ENCODE assay signal across 18 cellular contexts in the genomic region with DNA sequence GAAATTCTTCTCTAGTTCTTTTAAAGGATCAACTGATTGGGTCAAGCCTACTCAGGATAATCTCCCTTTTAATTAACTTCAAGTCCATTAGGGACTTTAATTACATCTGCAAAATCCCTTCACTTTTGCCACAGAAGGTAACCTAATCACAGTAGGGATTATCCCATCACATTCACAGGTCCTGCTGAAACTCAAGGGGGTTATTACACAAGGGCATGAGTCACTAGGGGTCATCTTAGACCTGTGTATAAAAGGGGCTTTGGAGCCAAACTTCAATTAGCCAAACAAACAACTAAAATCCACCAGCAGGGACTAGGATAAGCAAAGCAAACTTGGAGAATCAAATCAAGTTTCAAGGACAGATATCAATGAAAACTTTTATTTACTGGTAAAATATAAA. TPM values are rescaled to one million over a fixed set of nuclear protein-coding genes. Genes with fewer than 3 reads are reported as not detected.
"Had no signal": no experiment of that assay in that cellular context is flagged by ENCODE, and none has a peak within 500 bp of the region (broad histone marks: within the 10 kb centered on the region; RNA-seq: fewer than 3 reads in every experiment).

No MANE protein-coding gene starts in this region.

- H3K27ac ChIP-seq: dorsolateral prefrontal cortex, ovary, tibial artery had no signal

- H3K9me3 ChIP-seq: ovary, tibial artery had no signal

- H3K4me3 Mint-ChIP-seq: activated T-cell treated with anti-CD3 and anti-CD28 coated beads, Interleukin-2, amount 50 U/mL, for 24 hours; T-helper 2 cell treated with Interferon-gamma antibody and Interleukin-4, amounts not matched to agents 5 μg/mL and 100 μg/mL, for 36 hours had no signal

- H3K27me3 ChIP-seq: dorsolateral prefrontal cortex, ovary, tibial artery had no signal

- DNase-seq: activated CD4-positive, alpha-beta T cell treated with anti-CD3 and anti-CD28 coated beads for 1 hour; activated CD4-positive, alpha-beta T cell treated with anti-CD3 and anti-CD28 coated beads, Interleukin-2, amount 50 U/mL, for 48 hours; activated effector memory CD4-positive, alpha-beta T cell treated with Interleukin-2 at 50 U/mL for 16 hours; activated naive CD4-positive, alpha-beta T cell treated with anti-CD3 and anti-CD28 coated beads, Interleukin-2, amount 50 U/mL, for 16 hours; activated T-cell treated with anti-CD3 and anti-CD28 coated beads, Interleukin-2, amount 50 U/mL, for 24 hours; dorsolateral prefrontal cortex; kidney glomerular epithelial cell; left ventricle myocardium superior; retina; stimulated activated CD4-positive, alpha-beta T cell treated with anti-CD3 and anti-CD28 coated beads, Interleukin-4, amount 100 ng/mL, for 1 hour; stimulated activated naive CD4-positive, alpha-beta T cell; tibial artery had no signal

- H3K9me3 Mint-ChIP-seq: activated T-cell treated with anti-CD3 and anti-CD28 coated beads, Interleukin-2, amount 50 U/mL, for 24 hours; T-helper 2 cell treated with Interferon-gamma antibody and Interleukin-4, amounts not matched to agents 5 μg/mL and 100 μg/mL, for 36 hours had no signal

- H3K4me3 ChIP-seq: dorsolateral prefrontal cortex, ovary, tibial artery had no signal

- H3K27ac Mint-ChIP-seq: activated T-cell treated with anti-CD3 and anti-CD28 coated beads, Interleukin-2, amount 50 U/mL, for 24 hours; T-helper 2 cell treated with Interferon-gamma antibody and Interleukin-4, amounts not matched to agents 5 μg/mL and 100 μg/mL, for 36 hours had no signal

- H3K36me3 ChIP-seq: ovary had no signal

- H3K27me3 Mint-ChIP-seq: activated T-cell treated with anti-CD3 and anti-CD28 coated beads, Interleukin-2, amount 50 U/mL, for 24 hours had no signal

- ATAC-seq: left ventricle myocardium superior had no signal

RNA-seq across cellular contexts. Expression of gene CCL17, which starts 23.3 kb away (rescaled TPM):
- total RNA-seq: left ventricle myocardium superior, mesenteric fat pad, ovary, skeletal muscle tissue, subcutaneous adipose tissue had no signal
- polyA plus RNA-seq: adipose tissue, ovary had no signal
